In the genomic region with DNA sequence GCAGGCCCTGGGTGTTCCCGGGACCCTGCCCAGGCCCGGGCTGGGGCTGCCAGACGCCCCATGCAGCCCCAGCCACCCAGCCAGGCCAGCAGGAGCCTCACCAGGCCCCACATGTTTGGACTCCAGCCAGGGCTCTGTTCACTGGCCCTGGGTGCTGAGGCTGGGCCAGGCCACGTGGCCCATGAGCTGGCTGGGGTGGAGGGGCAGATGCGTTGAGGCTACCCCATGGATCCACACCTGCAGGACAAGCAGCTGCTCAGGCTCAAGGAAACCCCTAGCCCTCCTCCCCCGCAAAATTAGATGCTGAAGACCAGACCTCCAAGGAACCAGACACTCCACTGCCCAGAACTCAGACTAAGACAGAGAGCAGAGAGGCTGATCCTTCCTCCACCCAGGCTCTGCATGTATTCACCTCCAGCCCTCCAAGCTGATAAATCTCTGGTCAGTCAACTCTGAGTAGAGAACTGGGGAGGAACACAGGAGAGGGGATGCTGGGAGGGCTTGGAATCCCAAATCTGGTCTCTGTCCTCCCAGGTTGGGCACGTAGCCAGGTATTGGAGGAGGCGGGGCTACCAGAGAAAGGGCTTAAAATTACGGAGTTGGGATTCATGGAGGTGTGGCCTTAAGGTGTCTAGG, we compare ENCODE assay signal across 1 cellular context.
TF ChIP-seq lines count a peak whose summit lies in the region.

No MANE protein-coding gene starts in this region.

TF ChIP-seq in H1, 55 proteins besides CTCF, POLR2A, EP300 and RAD21:
- TF ChIP-seq CEBPB (IDR thresholded peaks at IDR 0.05; ENCODE audit: low read depth, low read length) (no peak), SIX5 (IDR thresholded peaks at IDR 0.05; ENCODE audit: low read depth, low read length) (no peak), SP4 (IDR thresholded peaks at IDR 0.05; ENCODE audit: low read length) (no peak)
